Comparison of ENCODE assay signal across 13 cellular contexts in genomic region chr6:150028799-150029198, GRCh38. TPM values are rescaled to one million over a fixed set of nuclear protein-coding genes. Genes with fewer than 3 reads are reported as not detected.
DNase-seq lines count a peak whose midpoint lies in the region; TF ChIP-seq lines count a peak whose summit lies in the region.
"Had no signal": no experiment of that assay in that cellular context is flagged by ENCODE, and none has a peak within 500 bp of the region (broad histone marks: within the 10 kb centered on the region; RNA-seq: fewer than 3 reads in every experiment).

No MANE protein-coding gene starts in this region.

- no peak overlapping the region for H3K27ac ChIP-seq in coronary artery
- no peak overlapping the region for H3K27ac ChIP-seq in spleen
- no peak overlapping the region for H3K27ac ChIP-seq in CD8-positive, alpha-beta memory T cell (ENCODE audit: low read depth, low read length)
- H3K27ac ChIP-seq: 22Rv1, BLaER1 had no signal

- 63 to 83% (median 78%) methylated on average over 8 of the region's 8 CpGs for WGBS in spleen, 5 donors

- H3K9me3 ChIP-seq in spleen = no peaks in the 10 kb centered on the region
- H3K9me3 ChIP-seq in CD8-positive, alpha-beta memory T cell (ENCODE audit: low read length) = no peaks in the 10 kb centered on the region
- H3K9me3 ChIP-seq: BLaER1 had no signal

- H3K9me3 Mint-ChIP-seq in CD8-positive, alpha-beta memory T cell = no peaks in the 10 kb centered on the region

- peak; percentile 45 for DNase-seq in activated CD8-positive, alpha-beta memory T cell treated with anti-CD3 and anti-CD28 coated beads for 24 hours
- DNase-seq in activated CD8-positive, alpha-beta memory T cell treated with anti-CD3 and anti-CD28 coated beads, Interleukin-2, amount 50 U/mL, for 48 hours = no peak
- DNase-seq in coronary artery (ENCODE audit: low spot score) (peak; percentile 47), mesenteric fat pad (ENCODE audit: low spot score) (peak; percentile 83), spleen (peak; percentile 64), NCI-H446 (lab: John Stamatoyannopoulos, UW) (no peak), cortex of kidney (lab: John Stamatoyannopoulos, UW) (no peak)
- DNase-seq in CD8-positive, alpha-beta memory T cell = no peak
- DNase-seq: Calu3, DMS 273 treated with DMSO at 0.1 percent for 48 hours had no signal

- intact Hi-C loops in spleen (cut with DNase I; ENCODE audit: low total_unique reads) = no loop called here

- H3K36me3 ChIP-seq in spleen = no peaks in the 10 kb centered on the region
- no peaks in the 10 kb centered on the region for H3K36me3 ChIP-seq in CD8-positive, alpha-beta memory T cell (ENCODE audit: insufficient read depth, low read length)
- H3K36me3 ChIP-seq: BLaER1 had no signal

- no peak for TF ChIP-seq POLR2A in spleen (IDR thresholded peaks at IDR 0.05)

- peaks cover 8 to 21% (median 10%) of the 10 kb centered on the region in 6 donors for H3K4me1 ChIP-seq in spleen
- H3K4me1 ChIP-seq in CD8-positive, alpha-beta memory T cell (ENCODE audit: insufficient read depth, low read length) = peaks cover 9% of the 10 kb centered on the region

- H3K36me3 Mint-ChIP-seq in CD8-positive, alpha-beta memory T cell = no peaks in the 10 kb centered on the region

- no peak overlapping the region for H3K27ac Mint-ChIP-seq in CD8-positive, alpha-beta memory T cell

- peaks cover 48 to 59% of the 10 kb centered on the region in 2 donors for H3K27me3 Mint-ChIP-seq in CD8-positive, alpha-beta memory T cell

- CTCF ChIA-PET in CD8-positive, alpha-beta memory T cell (lab: Charles Lee) = no interaction called here

- H3K4me3 Mint-ChIP-seq in CD8-positive, alpha-beta memory T cell = no peak overlapping the region

- H3K4me3 ChIP-seq in coronary artery = no peak overlapping the region
- no peak overlapping the region for H3K4me3 ChIP-seq in spleen
- no peak overlapping the region for H3K4me3 ChIP-seq in CD8-positive, alpha-beta memory T cell (ENCODE audit: low read length)
- H3K4me3 ChIP-seq: BLaER1 had no signal

- peaks cover 6 to 12% (median 7%) of the 10 kb centered on the region in 3 donors for H3K4me1 Mint-ChIP-seq in CD8-positive, alpha-beta memory T cell

- POLR2A ChIA-PET in CD8-positive, alpha-beta memory T cell (lab: Charles Lee) = no interaction called here

- no peak for TF ChIP-seq CTCF in coronary artery (IDR thresholded peaks at IDR 0.05)
- TF ChIP-seq CTCF in spleen (IDR thresholded peaks at IDR 0.05 in 8 of 11, conservative IDR thresholded peaks at IDR 0.05 in 3 of 11) = no peak

- H3K27me3 ChIP-seq in spleen (replicated peaks in 1 of 7) = peaks cover 5 to 61% (median 34%) of the 10 kb centered on the region in 7 donors
- peaks cover 15% of the 10 kb centered on the region for H3K27me3 ChIP-seq in CD8-positive, alpha-beta memory T cell (ENCODE audit: insufficient read depth, low read length, poor library complexity, severe bottlenecking)

RNA-seq across cellular contexts. Expression of gene RAET1L, which starts 3.5 kb away (rescaled TPM):
- not detected for total RNA-seq in mesenteric fat pad
- total RNA-seq in spleen = not detected
- not detected for polyA plus RNA-seq in spleen
- total RNA-seq in CD8-positive, alpha-beta memory T cell = not detected
- not detected for polyA plus RNA-seq in CD8-positive, alpha-beta memory T cell
- total RNA-seq: A673 had no signal

RNA-seq across cellular contexts. Expression of gene ULBP3, which starts 40.1 kb away (rescaled TPM):
- 3.0 TPM for total RNA-seq in mesenteric fat pad
- total RNA-seq in spleen = 1 to 10 TPM in 3 of 7 donors, under 1 TPM in 3, not detected in 1; 0.80 to 2.2 (median 1.1) TPM
- under 1 TPM; 0.15 to 0.52 (median 0.35) TPM for polyA plus RNA-seq in spleen
- 1 to 10 TPM; 1.2 to 1.6 TPM for total RNA-seq in CD8-positive, alpha-beta memory T cell
- 2.2 TPM for polyA plus RNA-seq in CD8-positive, alpha-beta memory T cell

Comparison
In these comparisons a context has a peak if more than half of its experiments do, and no peak if none do; other contexts are left out.
1. DNase-seq: peak in activated CD8-positive, alpha-beta memory T cell treated with anti-CD3 and anti-CD28 coated beads for 24 hours (single experiment), coronary artery (single experiment), mesenteric fat pad (single experiment) and spleen (single experiment); none in activated CD8-positive, alpha-beta memory T cell treated with anti-CD3 and anti-CD28 coated beads, Interleukin-2, amount 50 U/mL, for 48 hours (single experiment), NCI-H446 (0 of 2), CD8-positive, alpha-beta memory T cell (0 of 5) and cortex of kidney (single experiment).